Comparison of ENCODE assay signal across 28 cellular contexts in the genomic region with DNA sequence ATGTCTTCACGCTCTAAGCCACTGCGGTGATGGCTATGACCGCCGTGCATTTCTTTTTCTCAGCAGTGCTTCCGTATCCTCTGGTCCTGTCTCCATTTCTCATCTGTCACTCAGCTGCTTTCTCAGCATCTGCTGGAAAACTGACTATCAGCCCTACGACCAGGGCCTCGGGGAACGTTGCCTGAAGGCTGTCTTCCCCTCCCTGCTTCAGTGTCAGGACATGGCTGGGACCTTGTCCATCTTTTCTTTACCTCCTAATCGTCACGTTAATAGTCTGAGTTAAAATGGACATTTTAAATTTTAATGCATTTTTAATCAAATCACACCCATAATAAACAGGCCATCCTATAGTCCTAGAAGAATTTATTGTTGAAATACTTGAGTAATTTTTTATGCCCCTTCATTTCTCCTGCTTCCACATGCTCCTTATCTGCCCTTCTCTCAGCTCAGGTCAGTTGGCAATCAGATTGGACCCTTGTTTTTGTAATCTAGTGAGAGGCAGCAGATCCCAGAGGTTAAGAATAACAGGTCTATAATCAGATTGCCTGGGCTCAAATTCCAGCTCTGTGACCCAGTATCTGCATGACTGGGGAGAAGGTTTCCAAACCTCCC.
"Had no signal": no experiment of that assay in that cellular context is flagged by ENCODE, and none has a peak within 500 bp of the region (broad histone marks: within the 10 kb centered on the region; RNA-seq: fewer than 3 reads in every experiment).

No MANE protein-coding gene starts in this region.

- H3K4me1 Mint-ChIP-seq: nephron progenitor cell; neural crest cell; stimulated activated effector memory CD8-positive, alpha-beta T cell treated with anti-CD3 and anti-CD28 coated beads, Interleukin-12 subunit alpha, Interleukin-12 subunit beta, amount 100 ng/mL, for 72 hours had no signal

- H3K27me3 ChIP-seq: ovary, right lobe of liver, sigmoid colon, stomach, thyroid gland, tibial nerve, upper lobe of left lung had no signal

- H3K36me3 Mint-ChIP-seq: naive thymus-derived CD8-positive, alpha-beta T cell; natural killer cell treated with Interleukin-12 subunit alpha and Interleukin-12 subunit beta and Interleukin-15 and Interleukin-18, amount 100 ng/mL, for 72 hours; stimulated activated effector memory CD8-positive, alpha-beta T cell treated with anti-CD3 and anti-CD28 coated beads, Interleukin-12 subunit alpha, Interleukin-12 subunit beta, amount 100 ng/mL, for 72 hours had no signal

- H3K36me3 ChIP-seq: ovary, right lobe of liver, sigmoid colon, stomach, thoracic aorta, thyroid gland, tibial nerve, upper lobe of left lung had no signal

- DNase-seq: naive thymus-derived CD8-positive, alpha-beta T cell; nephron progenitor cell; occipital lobe; ovary; posterior cingulate gyrus; psoas muscle; right cardiac atrium; right lobe of liver; sigmoid colon; small intestine; stimulated activated CD4-positive, alpha-beta T cell treated with anti-CD3 and anti-CD28 coated beads, Interleukin-15, amount 100 ng/mL, for 24 hours; stimulated activated CD4-positive, alpha-beta T cell treated with anti-CD3 and anti-CD28 coated beads, Interleukin-2, amount 100 ng/mL, for 24 hours; stimulated activated CD4-positive, alpha-beta T cell treated with anti-CD3 and anti-CD28 coated beads, Interleukin-2, amount 100 ng/mL, for 48 hours; stimulated activated CD4-positive, alpha-beta T cell treated with anti-CD3 and anti-CD28 coated beads, Interleukin-4, amount 100 ng/mL, for 24 hours; stimulated activated naive B cell treated with anti-CD40 and anti-IgM and Interleukin-4, amounts not matched to agents 10 μg/mL and 1 μg/mL and 100 μg/mL, for 72 hours; stimulated activated naive CD4-positive, alpha-beta T cell treated with Interleukin-2 at 50 U/mL for 16 hours; stomach; thyroid gland; trophoblast cell; upper lobe of left lung had no signal

- H3K27me3 Mint-ChIP-seq: naive thymus-derived CD8-positive, alpha-beta T cell; natural killer cell treated with Interleukin-12 subunit alpha and Interleukin-12 subunit beta and Interleukin-15 and Interleukin-18, amount 100 ng/mL, for 72 hours; progenitor cell of endocrine pancreas; stimulated activated naive B cell treated with anti-CD40 and anti-IgM and Interleukin-4, amounts not matched to agents 10 μg/mL and 1 μg/mL and 100 μg/mL, for 72 hours; stimulated activated naive CD8-positive, alpha-beta T cell treated with anti-CD3 and anti-CD28 coated beads, Interleukin-15, Interleukin-2, amounts not matched to agents 100 ng/mL and 50 ng/mL, for 24 hours had no signal

- H2AFZ ChIP-seq: parathyroid adenoma had no signal

- H3K4me3 Mint-ChIP-seq: naive thymus-derived CD8-positive, alpha-beta T cell; natural killer cell treated with Interleukin-12 subunit alpha and Interleukin-12 subunit beta and Interleukin-15 and Interleukin-18, amount 100 ng/mL, for 72 hours; nephron progenitor cell; neural crest cell; stimulated activated effector memory CD8-positive, alpha-beta T cell treated with anti-CD3 and anti-CD28 coated beads, Interleukin-12 subunit alpha, Interleukin-12 subunit beta, amount 100 ng/mL, for 72 hours; stimulated activated naive B cell treated with anti-CD40 and anti-IgM and Interleukin-4, amounts not matched to agents 10 μg/mL and 1 μg/mL and 100 μg/mL, for 72 hours; stimulated activated naive CD8-positive, alpha-beta T cell treated with anti-CD3 and anti-CD28 coated beads, Interleukin-15, Interleukin-2, amounts not matched to agents 100 ng/mL and 50 ng/mL, for 24 hours had no signal

- H3K9ac ChIP-seq: parathyroid adenoma had no signal

- H3K9me3 ChIP-seq: ovary, psoas muscle, right lobe of liver, sigmoid colon, stomach, thoracic aorta, thyroid gland, tibial nerve, upper lobe of left lung had no signal

- H3K4me1 ChIP-seq: parathyroid adenoma, right lobe of liver, sigmoid colon, stomach, thyroid gland, tibial nerve, upper lobe of left lung had no signal

- H3K27ac Mint-ChIP-seq: naive thymus-derived CD8-positive, alpha-beta T cell; natural killer cell treated with Interleukin-12 subunit alpha and Interleukin-12 subunit beta and Interleukin-15 and Interleukin-18, amount 100 ng/mL, for 72 hours; nephron progenitor cell; progenitor cell of endocrine pancreas; stimulated activated effector memory CD8-positive, alpha-beta T cell treated with anti-CD3 and anti-CD28 coated beads, Interleukin-12 subunit alpha, Interleukin-12 subunit beta, amount 100 ng/mL, for 72 hours; stimulated activated naive B cell treated with anti-CD40 and anti-IgM and Interleukin-4, amounts not matched to agents 10 μg/mL and 1 μg/mL and 100 μg/mL, for 72 hours; stimulated activated naive CD8-positive, alpha-beta T cell treated with anti-CD3 and anti-CD28 coated beads, Interleukin-15, Interleukin-2, amounts not matched to agents 100 ng/mL and 50 ng/mL, for 24 hours had no signal

- ATAC-seq: naive thymus-derived CD8-positive, alpha-beta T cell; natural killer cell treated with Interleukin-12 subunit alpha and Interleukin-12 subunit beta and Interleukin-15 and Interleukin-18, amount 100 ng/mL, for 72 hours; psoas muscle; right cardiac atrium; right lobe of liver; stimulated activated effector memory CD8-positive, alpha-beta T cell treated with anti-CD3 and anti-CD28 coated beads, Interleukin-12 subunit alpha, Interleukin-12 subunit beta, amount 100 ng/mL, for 72 hours; stimulated activated naive B cell treated with anti-CD40 and anti-IgM and Interleukin-4, amounts not matched to agents 10 μg/mL and 1 μg/mL and 100 μg/mL, for 72 hours had no signal

- H3K4me3 ChIP-seq: ovary, psoas muscle, right lobe of liver, sigmoid colon, stomach, thoracic aorta, thyroid gland, tibial nerve, upper lobe of left lung had no signal

- H3K9me3 Mint-ChIP-seq: naive thymus-derived CD8-positive, alpha-beta T cell; natural killer cell treated with Interleukin-12 subunit alpha and Interleukin-12 subunit beta and Interleukin-15 and Interleukin-18, amount 100 ng/mL, for 72 hours; nephron progenitor cell; neural crest cell; stimulated activated effector memory CD8-positive, alpha-beta T cell treated with anti-CD3 and anti-CD28 coated beads, Interleukin-12 subunit alpha, Interleukin-12 subunit beta, amount 100 ng/mL, for 72 hours; stimulated activated naive B cell treated with anti-CD40 and anti-IgM and Interleukin-4, amounts not matched to agents 10 μg/mL and 1 μg/mL and 100 μg/mL, for 72 hours; stimulated activated naive CD8-positive, alpha-beta T cell treated with anti-CD3 and anti-CD28 coated beads, Interleukin-15, Interleukin-2, amounts not matched to agents 100 ng/mL and 50 ng/mL, for 24 hours had no signal

- H3K27ac ChIP-seq: ovary, parathyroid adenoma, psoas muscle, right lobe of liver, sigmoid colon, stomach, thoracic aorta, thyroid gland, tibial nerve, upper lobe of left lung had no signal
